10 cellular contexts compared by ENCODE assay signal in the genomic region with DNA sequence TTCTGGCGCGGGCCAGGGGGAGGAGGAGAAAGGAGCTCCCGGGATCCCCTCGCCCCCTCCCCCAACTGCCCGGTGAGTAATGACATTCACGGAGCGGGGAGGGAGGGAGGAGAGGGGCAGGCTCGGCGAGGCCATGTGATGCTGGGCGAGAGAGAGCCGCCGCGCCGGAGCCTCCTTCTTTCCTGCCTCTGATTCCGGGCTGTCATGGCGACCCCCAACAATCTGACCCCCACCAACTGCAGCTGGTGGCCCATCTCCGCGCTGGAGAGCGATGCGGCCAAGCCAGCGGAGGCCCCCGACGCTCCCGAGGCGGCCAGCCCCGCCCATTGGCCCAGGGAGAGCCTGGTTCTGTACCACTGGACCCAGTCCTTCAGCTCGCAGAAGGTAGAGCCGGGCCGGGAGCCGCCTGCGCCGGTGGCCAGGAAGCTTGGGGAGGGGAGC. TPM values are rescaled to one million over a fixed set of nuclear protein-coding genes. Genes with fewer than 3 reads are reported as not detected.
DNase-seq lines count a peak whose midpoint lies in the region; ATAC-seq, FAIRE-seq and TF ChIP-seq lines count a peak whose summit lies in the region.
"Had no signal": no experiment of that assay in that cellular context is flagged by ENCODE, and none has a peak within 500 bp of the region (broad histone marks: within the 10 kb centered on the region; RNA-seq: fewer than 3 reads in every experiment).

TSS of gene GDAP1L1 (plus strand) at position 178 of the 441 bp plus-strand sequence. CDS start at position 205, 27 bp downstream.

- H3K36me3 ChIP-seq in K562 (ENCODE audit: control insufficient read depth, insufficient read depth, low read length) = no peaks in the 10 kb centered on the region
- H3K36me3 ChIP-seq in aorta (ENCODE audit: control insufficient read depth in 1 of 2, insufficient read depth in 2 of 2, low read length in 1 of 2) = no peaks in the 10 kb centered on the region
- H3K36me3 ChIP-seq: BLaER1 treated with 17β-estradiol and CSF1 and Interleukin-3, amounts not matched to agents 10 nM and 100 nM; SJSA1 had no signal

- no peaks in the 10 kb centered on the region for H3K79me2 ChIP-seq in K562 (ENCODE audit: control insufficient read depth, insufficient read depth, low read length)

- H3K9ac ChIP-seq in K562 (ENCODE audit: insufficient read depth in 1 of 2, low read depth in 2 of 2, low read length in 2 of 2) = no peak within 1 kb of the TSS
- H3K9ac ChIP-seq: BLaER1 treated with 17β-estradiol and CSF1 and Interleukin-3, amounts not matched to agents 10 nM and 100 nM had no signal

- no peak within 1 kb of the TSS for H3K27ac ChIP-seq in K562 (ENCODE audit: extremely low read depth, low read depth, low read length)
- no peak within 1 kb of the TSS for H3K27ac ChIP-seq in aorta (ENCODE audit: low read depth in 1 of 2, low read length in 2 of 2)
- H3K27ac ChIP-seq: BLaER1 treated with 17β-estradiol and CSF1 and Interleukin-3, amounts not matched to agents 10 nM and 100 nM; SJSA1 had no signal

- DNase-seq in natural killer cell = no peak
- no peak for DNase-seq in natural killer cell treated with Interleukin-12 subunit alpha and Interleukin-12 subunit beta and Interleukin-15 and Interleukin-18, amount 100 ng/mL, for 72 hours (ENCODE audit: low spot score)
- DNase-seq in K562 (ENCODE audit: extremely low read depth in 1 of 4, low spot score in 3 of 4) = no peak
- DNase-seq in medulla oblongata (ENCODE audit: extremely low spot score) = peak; percentile 21
- DNase-seq in aorta = no peak
- DNase-seq in activated CD8-positive, alpha-beta T cell treated with anti-CD3 and anti-CD28 coated beads, Interleukin-2, amount 10 ng/mL, durations not matched to agents 7 days and 5 days = no peak
- no peak for DNase-seq in COLO668 (lab: John Stamatoyannopoulos, UW; ENCODE audit: unreplicated experiment)

- no peak for TF ChIP-seq POLR2A in K562 (conservative IDR thresholded peaks at IDR 0.05)

- H3K4me3 ChIP-seq in K562 (no peak within 1 kb of the TSS), aorta (ENCODE audit: low read length in 2 of 2) (peak within 1 kb of the TSS in 1 of 2 donors; percentile 22)
- H3K4me3 ChIP-seq: BLaER1 treated with 17β-estradiol and CSF1 and Interleukin-3, amounts not matched to agents 10 nM and 100 nM; SJSA1 had no signal

- no TSS peak for BruUV-seq in K562 (replicated peaks; lab: Mats Ljungman, UMichigan)

- H3K36me3 Mint-ChIP-seq in natural killer cell = no peaks in the 10 kb centered on the region
- H3K36me3 Mint-ChIP-seq in natural killer cell treated with Interleukin-12 subunit alpha and Interleukin-12 subunit beta and Interleukin-15 and Interleukin-18, amount 100 ng/mL, for 72 hours = no peaks in the 10 kb centered on the region
- no peaks in the 10 kb centered on the region for H3K36me3 Mint-ChIP-seq in activated CD8-positive, alpha-beta T cell treated with anti-CD3 and anti-CD28 coated beads, Interleukin-2, amount 10 ng/mL, durations not matched to agents 7 days and 5 days (ENCODE audit: low read depth)

- peaks cover 11 to 16% of the 10 kb centered on the region in 2 donors for H3K27me3 Mint-ChIP-seq in natural killer cell (ENCODE audit: low read depth in 2 of 2)
- peaks cover 7 to 8% of the 10 kb centered on the region in 2 donors for H3K27me3 Mint-ChIP-seq in natural killer cell treated with Interleukin-12 subunit alpha and Interleukin-12 subunit beta and Interleukin-15 and Interleukin-18, amount 100 ng/mL, for 72 hours
- peaks cover 18% of the 10 kb centered on the region for H3K27me3 Mint-ChIP-seq in activated CD8-positive, alpha-beta T cell treated with anti-CD3 and anti-CD28 coated beads, Interleukin-2, amount 10 ng/mL, durations not matched to agents 7 days and 5 days (ENCODE audit: low read depth)

- intact Hi-C loops in natural killer cell (cut with micrococcal nuclease) = no loop called here
- intact Hi-C loops in K562 (cut with micrococcal nuclease) = no loop called here
- intact Hi-C loops in aorta (cut with DNase I) = no loop called here

- POLR2A ChIA-PET in K562 (lab: Yijun Ruan, JAX) = interaction anchor here (1.2 kb wide), 1 partner anchor 9 kb away, joined by 3 read pairs; no protein-coding TSS in a partner anchor
- POLR2A ChIA-PET in activated CD8-positive, alpha-beta T cell treated with anti-CD3 and anti-CD28 coated beads, Interleukin-2, amount 10 ng/mL, durations not matched to agents 7 days and 5 days (lab: Charles Lee) = no interaction called here

- no peak for TF ChIP-seq EP300 in K562 (IDR thresholded peaks at IDR 0.05; ENCODE audit: low read length)

- H2AFZ ChIP-seq in K562 (ENCODE audit: low read depth, low read length) = no peak within 1 kb of the TSS

- TF ChIP-seq RAD21 in K562 (CRISPR knock-in tag; conservative IDR thresholded peaks at IDR 0.05 in 1 of 2, IDR thresholded peaks at IDR 0.05 in 1 of 2) = no peak

- H3K27me3 ChIP-seq in K562 (ENCODE audit: control insufficient read depth in 2 of 2, insufficient read depth in 2 of 2, low read length in 2 of 2) (0 out of 5 replicates have a peak, but pooled peaks cover 0 to 5% of the 10 kb centered on the region in 2 experiments), aorta (ENCODE audit: control insufficient read depth in 1 of 2, insufficient read depth in 2 of 2, low read length in 1 of 2) (no peaks in the 10 kb centered on the region)

- WGBS in K562 (ENCODE audit: insufficient coverage, low coverage, missing lambda C conversion rate) = 1% methylated on average over 15 of the region's 32 CpGs
- WGBS in aorta, 2 donors = 2% methylated on average over 29 to 32 of the region's 32 CpGs

- no peak within 1 kb of the TSS for H3K4me2 ChIP-seq in K562 (ENCODE audit: insufficient read depth, low read length)
- H3K4me2 ChIP-seq: BLaER1 treated with 17β-estradiol and CSF1 and Interleukin-3, amounts not matched to agents 10 nM and 100 nM had no signal

- TF ChIP-seq CTCF in natural killer cell (IDR thresholded peaks at IDR 0.05) (no peak), K562 (IDR thresholded peaks at IDR 0.05 in 2 of 3, conservative IDR thresholded peaks at IDR 0.05 in 1 of 3; ENCODE audit: insufficient read depth in 2 of 3, low read depth in 1 of 3, low read length in 3 of 3) (no peak)

- no peak within 1 kb of the TSS for H3K27ac Mint-ChIP-seq in natural killer cell
- H3K27ac Mint-ChIP-seq in natural killer cell treated with Interleukin-12 subunit alpha and Interleukin-12 subunit beta and Interleukin-15 and Interleukin-18, amount 100 ng/mL, for 72 hours = no peak within 1 kb of the TSS
- H3K27ac Mint-ChIP-seq in activated CD8-positive, alpha-beta T cell treated with anti-CD3 and anti-CD28 coated beads, Interleukin-2, amount 10 ng/mL, durations not matched to agents 7 days and 5 days = no peak within 1 kb of the TSS

- H3K4me1 ChIP-seq in K562 (replicated peaks in 1 of 2; ENCODE audit: control insufficient read depth in 2 of 2, insufficient read depth in 2 of 2, low read length in 2 of 2) (peaks cover 0 to 7% of the 10 kb centered on the region in 2 experiments; a peak in 2 of 5 replicates), aorta (ENCODE audit: control insufficient read depth in 1 of 2, insufficient read depth in 2 of 2, low read length in 2 of 2) (no peaks in the 10 kb centered on the region)
- H3K4me1 ChIP-seq: BLaER1 treated with 17β-estradiol and CSF1 and Interleukin-3, amounts not matched to agents 10 nM and 100 nM; SJSA1 had no signal

- no peaks in the 10 kb centered on the region for H3K9me3 Mint-ChIP-seq in natural killer cell
- no peaks in the 10 kb centered on the region for H3K9me3 Mint-ChIP-seq in natural killer cell treated with Interleukin-12 subunit alpha and Interleukin-12 subunit beta and Interleukin-15 and Interleukin-18, amount 100 ng/mL, for 72 hours
- H3K9me3 Mint-ChIP-seq in activated CD8-positive, alpha-beta T cell treated with anti-CD3 and anti-CD28 coated beads, Interleukin-2, amount 10 ng/mL, durations not matched to agents 7 days and 5 days (ENCODE audit: insufficient read depth) = no peaks in the 10 kb centered on the region

- peaks cover 3% of the 10 kb centered on the region for H3K9me1 ChIP-seq in K562 (ENCODE audit: control insufficient read depth, insufficient read depth, low read length)

- no peaks in the 10 kb centered on the region for H3K9me3 ChIP-seq in K562 (replicated peaks; ENCODE audit: control insufficient read depth, insufficient read depth, low read depth, low read length)
- H3K9me3 ChIP-seq in aorta (ENCODE audit: control insufficient read depth, low read length) = no peaks in the 10 kb centered on the region
- H3K9me3 ChIP-seq: BLaER1 treated with 17β-estradiol and CSF1 and Interleukin-3, amounts not matched to agents 10 nM and 100 nM; SJSA1 had no signal

- FAIRE-seq in K562 (lab: Jason Lieb, UNC) = no peak

- ATAC-seq in natural killer cell = no peak
- no peak for ATAC-seq in natural killer cell treated with Interleukin-12 subunit alpha and Interleukin-12 subunit beta and Interleukin-15 and Interleukin-18, amount 100 ng/mL, for 72 hours
- ATAC-seq in K562 = peak; percentile 29; the same call in 1 of the 3 replicates
- peak; percentile 53 for ATAC-seq in aorta (ENCODE audit: low FRiP score)
- ATAC-seq in activated CD8-positive, alpha-beta T cell treated with anti-CD3 and anti-CD28 coated beads, Interleukin-2, amount 10 ng/mL, durations not matched to agents 7 days and 5 days = no peak
- no peak for ATAC-seq in HG03442 (IDR thresholded peaks at IDR 0.05; ENCODE audit: unreplicated experiment)

- peak within 1 kb of the TSS; percentile 49 for H3K4me3 Mint-ChIP-seq in natural killer cell
- H3K4me3 Mint-ChIP-seq in natural killer cell treated with Interleukin-12 subunit alpha and Interleukin-12 subunit beta and Interleukin-15 and Interleukin-18, amount 100 ng/mL, for 72 hours = no peak within 1 kb of the TSS
- H3K4me3 Mint-ChIP-seq in activated CD8-positive, alpha-beta T cell treated with anti-CD3 and anti-CD28 coated beads, Interleukin-2, amount 10 ng/mL, durations not matched to agents 7 days and 5 days = no peak within 1 kb of the TSS

- CTCF ChIA-PET in K562 (lab: Yijun Ruan, JAX; ENCODE audit: low intra/inter-chr PET ratio) = no interaction called here
- CTCF ChIA-PET in activated CD8-positive, alpha-beta T cell treated with anti-CD3 and anti-CD28 coated beads, Interleukin-2, amount 10 ng/mL, durations not matched to agents 7 days and 5 days (lab: Charles Lee) = no interaction called here

- H3K4me1 Mint-ChIP-seq in natural killer cell = peaks cover 5 to 9% of the 10 kb centered on the region in 2 donors
- H3K4me1 Mint-ChIP-seq in natural killer cell treated with Interleukin-12 subunit alpha and Interleukin-12 subunit beta and Interleukin-15 and Interleukin-18, amount 100 ng/mL, for 72 hours (ENCODE audit: low read depth in 2 of 2) = peaks cover 0 to 3% of the 10 kb centered on the region in 2 donors
- H3K4me1 Mint-ChIP-seq in activated CD8-positive, alpha-beta T cell treated with anti-CD3 and anti-CD28 coated beads, Interleukin-2, amount 10 ng/mL, durations not matched to agents 7 days and 5 days (ENCODE audit: low read depth) = no peaks in the 10 kb centered on the region

- in situ Hi-C loops in K562 (cut with MboI) = no loop called here

- H4K20me1 ChIP-seq in K562 (replicated peaks; ENCODE audit: control insufficient read depth, insufficient read depth, low read length) = peaks cover 14% of the 10 kb centered on the region; the same call in 1 of the 2 replicates

RNA-seq across cellular contexts. Expression of gene GDAP1L1, which starts in this region (rescaled TPM):
- total RNA-seq in natural killer cell (not detected), K562 (2014; rRNA removed) (not detected in 2 replicates), K562 (2014; rRNA removed; fragmentation: Illumina TruSeq; extraction: Trizol) (not detected in 2 replicates), K562 (2015; rRNA removed; fragmentation: Illumina TruSeq; extraction: Trizol) (not detected in 2 replicates), K562 (2021) (0.31 and 0.34 TPM in 2 replicates), aorta (not detected)
- total RNA-seq in natural killer cell treated with Interleukin-12 subunit alpha and Interleukin-12 subunit beta and Interleukin-15 and Interleukin-18, amount 100 ng/mL, for 72 hours = not detected
- total RNA-seq in K562 (2011; cell fraction: chromatin; rRNA removed; ENCODE audit: low replicate concordance) = not detected in 2 replicates
- not detected in 2 replicates for total RNA-seq in K562 (2011; cell fraction: nucleolus; rRNA removed)
- total RNA-seq in K562 (2011; cell fraction: nucleoplasm; rRNA removed) = not detected in 2 replicates
- polyA plus RNA-seq in K562 (2011; rRNA removed) (not detected in 2 replicates), K562 (2014; fragmentation: Illumina TruSeq; extraction: Trizol) (0.06 TPM in 1 of 2 replicates, not detected in the other), K562 (2014; fragmentation: Nextera tagmentation; extraction: Ambion mirVana) (under 1 TPM in 1 of 2 experiments, not detected in 1; 0.07 TPM), K562 (2014; rRNA removed) (0.40 and 0.53 TPM in 2 replicates), aorta (not detected)
- 0.27 TPM in 1 of 2 replicates, not detected in the other for polyA plus RNA-seq in K562 (2011; cell fraction: cytosol; rRNA removed)
- polyA plus RNA-seq in K562 (2011; cell fraction: nucleus; rRNA removed) = 0.27 TPM in 1 of 2 replicates, not detected in the other
- polyA plus RNA-seq in K562 (2012) = 5.5 TPM in 1 of 2 replicates, not detected in the other
- not detected in 2 replicates for polyA minus RNA-seq in K562 (2011; rRNA and poly(A)+ RNA removed)
- not detected in 2 replicates for polyA minus RNA-seq in K562 (2011; cell fraction: cytosol; rRNA and poly(A)+ RNA removed)
- polyA minus RNA-seq in K562 (2011; cell fraction: nucleus; rRNA and poly(A)+ RNA removed) = not detected in 2 replicates
- not detected for total RNA-seq in activated CD8-positive, alpha-beta T cell treated with anti-CD3 and anti-CD28 coated beads, Interleukin-2, amount 10 ng/mL, durations not matched to agents 7 days and 5 days
- total RNA-seq: SJSA1 had no signal

Comparison
In these comparisons a context has a peak if more than half of its experiments do, and no peak if none do; other contexts are left out.
1. Peak in ATAC-seq in aorta; RNA of the gene not detected or under 1 TPM.